ENCODE assay signal across 8 cellular contexts in the genomic region with DNA sequence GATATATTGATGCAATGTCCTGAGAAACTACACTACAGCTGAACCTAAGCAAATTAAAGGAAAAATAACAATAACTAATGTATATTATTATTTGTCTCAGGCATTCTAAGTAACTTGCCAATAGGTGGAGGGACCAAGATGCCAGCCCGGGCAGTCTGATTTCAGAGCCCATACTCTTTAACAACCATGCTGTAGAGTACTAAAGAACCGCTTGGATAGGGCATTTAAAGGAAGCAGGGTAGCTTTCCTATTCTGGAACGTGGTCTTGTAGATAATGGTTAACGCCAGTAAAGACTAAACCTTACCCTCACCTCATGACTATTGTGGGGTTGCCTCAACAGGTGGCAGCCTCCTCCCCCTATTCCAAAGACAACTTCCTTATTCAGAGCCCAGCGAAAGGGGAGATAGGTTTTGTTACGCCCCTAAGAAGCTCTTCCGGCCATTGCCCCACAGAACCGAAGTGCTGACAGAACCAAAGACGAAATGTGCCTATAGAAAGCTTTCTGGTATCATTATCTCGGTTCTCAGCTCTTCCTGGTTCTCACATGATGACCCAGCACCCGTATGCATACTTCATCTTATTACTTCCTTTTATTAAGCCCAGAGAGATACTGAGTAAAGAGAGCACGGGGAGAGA. TPM values are rescaled to one million over a fixed set of nuclear protein-coding genes. Genes with fewer than 3 reads are reported as not detected.
A peak's percentile ranks its signal among the peaks of the same experiment; 100 is the strongest.
DNase-seq lines count a peak whose midpoint lies in the region; ATAC-seq lines count a peak whose summit lies in the region.

No MANE protein-coding gene starts in this region.

- peak overlapping the region; percentile 92 to 93 for H3K4me3 Mint-ChIP-seq in effector memory CD8-positive, alpha-beta T cell
- H3K4me3 Mint-ChIP-seq in stimulated activated naive CD8-positive, alpha-beta T cell treated with anti-CD3 and anti-CD28 coated beads, Interleukin-15, amount 100 ng/mL, for 72 hours: peak overlapping the region; percentile 78 to 98

- H3K4me1 ChIP-seq in mesodermal cell (ENCODE audit: control insufficient read depth, insufficient read depth, low read length, poor library complexity, severe bottlenecking): peaks cover 7% of the 10 kb centered on the region

- ATAC-seq in Right ventricle myocardium inferior (peak; percentile 24), HG02943 (IDR thresholded peaks at IDR 0.05; ENCODE audit: low read depth, unreplicated experiment) (peak; percentile 50)
- ATAC-seq in effector memory CD8-positive, alpha-beta T cell (replicated peaks): peak; percentile 46
- ATAC-seq in stimulated activated naive CD8-positive, alpha-beta T cell treated with anti-CD3 and anti-CD28 coated beads, Interleukin-15, amount 100 ng/mL, for 72 hours: peak; percentile 42

- peaks cover 23 to 24% of the 10 kb centered on the region in 2 donors for H3K4me1 Mint-ChIP-seq in effector memory CD8-positive, alpha-beta T cell (ENCODE audit: low read depth in 2 of 2)
- H3K4me1 Mint-ChIP-seq in stimulated activated naive CD8-positive, alpha-beta T cell treated with anti-CD3 and anti-CD28 coated beads, Interleukin-15, amount 100 ng/mL, for 72 hours: peaks cover 29% of the 10 kb centered on the region

- peak; percentile 57 for DNase-seq in Right ventricle myocardium inferior (ENCODE audit: missing footprints)
- no peak for DNase-seq in cardiac septum (ENCODE audit: low spot score)
- DNase-seq in NCI-H2107 treated with DMSO at 0.1 percent for 48 hours (lab: John Stamatoyannopoulos, UW; ENCODE audit: unreplicated experiment): peak; percentile 82
- peak; percentile 45 to 52 for DNase-seq in activated CD4-positive, alpha-beta T cell treated with anti-CD3 and anti-CD28 coated beads for 4 hours
- peak; percentile 40 to 56 (median 42) for DNase-seq in effector memory CD8-positive, alpha-beta T cell
- DNase-seq in stimulated activated naive CD8-positive, alpha-beta T cell treated with anti-CD3 and anti-CD28 coated beads, Interleukin-15, amount 100 ng/mL, for 72 hours: peak in 1 of 2 donors; percentile 51

- H3K36me3 ChIP-seq in mesodermal cell (ENCODE audit: control insufficient read depth, insufficient read depth, low read length): peaks cover 9% of the 10 kb centered on the region

- H3K27ac Mint-ChIP-seq in effector memory CD8-positive, alpha-beta T cell: peak overlapping the region; percentile 93 to 97
- H3K27ac Mint-ChIP-seq in stimulated activated naive CD8-positive, alpha-beta T cell treated with anti-CD3 and anti-CD28 coated beads, Interleukin-15, amount 100 ng/mL, for 72 hours: peak overlapping the region; percentile 99

- H3K9me3 Mint-ChIP-seq in effector memory CD8-positive, alpha-beta T cell: no peaks in the 10 kb centered on the region
- no peaks in the 10 kb centered on the region for H3K9me3 Mint-ChIP-seq in stimulated activated naive CD8-positive, alpha-beta T cell treated with anti-CD3 and anti-CD28 coated beads, Interleukin-15, amount 100 ng/mL, for 72 hours

- H3K27me3 Mint-ChIP-seq in effector memory CD8-positive, alpha-beta T cell: no peaks in the 10 kb centered on the region
- no peaks in the 10 kb centered on the region for H3K27me3 Mint-ChIP-seq in stimulated activated naive CD8-positive, alpha-beta T cell treated with anti-CD3 and anti-CD28 coated beads, Interleukin-15, amount 100 ng/mL, for 72 hours

- H3K36me3 Mint-ChIP-seq in effector memory CD8-positive, alpha-beta T cell (ENCODE audit: insufficient read depth): peaks cover 17% of the 10 kb centered on the region

- H3K27ac ChIP-seq in mesodermal cell (ENCODE audit: low read depth, low read length, severe bottlenecking): peak overlapping the region; percentile 90

- 0 to 5% methylated on average over 4 to 5 of the region's 12 CpGs for WGBS in mesodermal cell (ENCODE audit: insufficient coverage in 2 of 2), 2 experiments

- intact Hi-C loops in Right ventricle myocardium inferior (cut with DNase I): loop anchor here (5.0 to 10.0 kb wide), 3 partner anchors 76 to 383 kb away; partner anchors contain the start of gene MIOS
- intact Hi-C loops in cardiac septum (cut with DNase I): loop anchor here (5.0 to 10.0 kb wide), 2 partner anchors 79 to 547 kb away; partner anchors contain the start of gene ZNF316

- no peaks in the 10 kb centered on the region for H3K9me3 ChIP-seq in mesodermal cell (ENCODE audit: control insufficient read depth, low read length)

- peak overlapping the region; percentile 81 for H3K4me3 ChIP-seq in mesodermal cell (ENCODE audit: extremely low read depth, insufficient read depth, low read length, poor library complexity, severe bottlenecking)

RNA-seq across cellular contexts. Expression of gene C1GALT1, which starts 0.7 kb away (rescaled TPM):
- 19.6 TPM for total RNA-seq in Right ventricle myocardium inferior
- 20.6 TPM for total RNA-seq in cardiac septum
- 54.5 TPM for polyA plus RNA-seq in mesodermal cell (2013, experiment 1 of 2)
- polyA plus RNA-seq in mesodermal cell (2013, experiment 2 of 2): 50.9 TPM
